ENCODE assay signal across 8 cellular contexts in the genomic region with DNA sequence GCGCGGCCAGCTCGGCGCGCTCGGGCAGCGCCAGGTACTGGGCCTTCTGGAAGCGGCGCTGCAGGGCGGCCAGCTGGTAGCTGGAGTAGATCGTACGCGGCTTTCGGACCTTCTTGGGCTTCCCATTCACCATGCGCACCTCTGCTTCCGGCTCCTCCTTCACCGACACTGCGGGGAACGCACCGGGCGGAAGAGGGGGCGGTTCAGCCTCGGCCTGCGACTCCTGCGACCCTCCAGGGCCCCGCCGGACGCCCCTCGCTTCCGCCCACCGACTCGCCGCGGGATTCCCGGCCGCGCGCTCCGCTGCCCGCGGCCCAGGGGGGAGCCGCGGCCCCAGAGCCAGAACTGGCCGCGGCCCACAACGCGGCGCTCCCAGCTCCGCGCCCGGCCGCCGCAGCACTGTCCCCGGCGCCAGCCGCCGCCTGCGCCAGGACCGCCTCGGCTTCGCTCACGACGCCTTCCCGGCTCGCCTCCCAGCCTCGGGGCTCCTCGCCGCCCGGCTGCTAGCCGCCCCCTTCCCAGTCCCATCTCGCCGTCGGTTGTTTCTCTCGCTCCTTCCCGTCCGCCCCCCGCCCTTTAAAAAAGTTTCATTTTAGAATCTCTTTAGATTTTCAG. TPM values are rescaled to one million over a fixed set of nuclear protein-coding genes. Genes with fewer than 3 reads are reported as not detected.
DNase-seq lines count a peak whose midpoint lies in the region; ATAC-seq and TF ChIP-seq lines count a peak whose summit lies in the region.

No MANE protein-coding gene starts in this region.

- H3K9me3 Mint-ChIP-seq in IgD-negative memory B cell = no peaks in the 10 kb centered on the region
- peaks cover 0 to 6% (median 3%) of the 10 kb centered on the region in 5 experiments for H3K9me3 Mint-ChIP-seq in brain
- H3K9me3 Mint-ChIP-seq in stimulated activated naive CD8-positive, alpha-beta T cell treated with anti-CD3 and anti-CD28 coated beads, Interleukin-15, amount 100 ng/mL, for 72 hours = no peaks in the 10 kb centered on the region

- TF ChIP-seq CTCF in brain (conservative IDR thresholded peaks at IDR 0.05) = no peak

- peaks cover 63% of the 10 kb centered on the region for H3K27me3 Mint-ChIP-seq in IgD-negative memory B cell
- H3K27me3 Mint-ChIP-seq in brain = peaks cover 91% of the 10 kb centered on the region
- H3K27me3 Mint-ChIP-seq in stimulated activated naive CD8-positive, alpha-beta T cell treated with anti-CD3 and anti-CD28 coated beads, Interleukin-15, amount 100 ng/mL, for 72 hours = peaks cover 89% of the 10 kb centered on the region

- H3K27ac Mint-ChIP-seq in IgD-negative memory B cell (peak overlapping the region in 1 of 3 donors; percentile 40), brain (peak overlapping the region in 1 of 5 experiments; percentile 10)
- H3K27ac Mint-ChIP-seq in stimulated activated naive CD8-positive, alpha-beta T cell treated with anti-CD3 and anti-CD28 coated beads, Interleukin-15, amount 100 ng/mL, for 72 hours = no peak overlapping the region

- DNase-seq in AG20443 (ENCODE audit: low spot score) = peak; percentile 67
- peak in 1 of 2 donors; percentile 44 for DNase-seq in left colon
- DNase-seq in stimulated activated naive CD8-positive, alpha-beta T cell treated with anti-CD3 and anti-CD28 coated beads, Interleukin-15, amount 100 ng/mL, for 72 hours = peak in 1 of 2 donors; percentile 39
- DNase-seq in effector CD8-positive, alpha-beta T cell (lab: John Stamatoyannopoulos, UW) = no peak
- DNase-seq in hippocampal formation (lab: John Stamatoyannopoulos, UW) = no peak

- ATAC-seq in left colon = peak; percentile 42
- peak; percentile 45 for ATAC-seq in stimulated activated naive CD8-positive, alpha-beta T cell treated with anti-CD3 and anti-CD28 coated beads, Interleukin-15, amount 100 ng/mL, for 72 hours
- ATAC-seq in GM21528 (IDR thresholded peaks at IDR 0.05; ENCODE audit: low FRiP score, unreplicated experiment) = no peak

- H3K4me3 Mint-ChIP-seq in IgD-negative memory B cell (peak overlapping the region; percentile 71 to 89 (median 80)), brain (peak overlapping the region; percentile 68 to 88 (median 78))
- peak overlapping the region; percentile 69 to 80 for H3K4me3 Mint-ChIP-seq in stimulated activated naive CD8-positive, alpha-beta T cell treated with anti-CD3 and anti-CD28 coated beads, Interleukin-15, amount 100 ng/mL, for 72 hours

- intact Hi-C loops in left colon (cut with DNase I, micrococcal nuclease) = no loop called here

- H3K36me3 Mint-ChIP-seq in IgD-negative memory B cell (no peaks in the 10 kb centered on the region), brain (no peaks in the 10 kb centered on the region)

- H3K4me1 Mint-ChIP-seq in IgD-negative memory B cell (peaks cover 9 to 23% (median 21%) of the 10 kb centered on the region in 3 donors), brain (peaks cover 35% of the 10 kb centered on the region)
- H3K4me1 Mint-ChIP-seq in stimulated activated naive CD8-positive, alpha-beta T cell treated with anti-CD3 and anti-CD28 coated beads, Interleukin-15, amount 100 ng/mL, for 72 hours = peaks cover 39% of the 10 kb centered on the region

RNA-seq across cellular contexts. Expression of gene DLX3, which starts 1.5 kb away (rescaled TPM):
- polyA plus RNA-seq in IgD-negative memory B cell (not detected), brain (ENCODE audit: insufficient read depth, low read depth, low replicate concordance) (not detected)
- not detected for total RNA-seq in left colon

RNA-seq across cellular contexts. Expression of gene DLX4, which starts 24.5 kb away (rescaled TPM):
- polyA plus RNA-seq in IgD-negative memory B cell (not detected), brain (ENCODE audit: insufficient read depth, low read depth, low replicate concordance) (not detected)
- total RNA-seq in left colon = under 1 TPM in 1 of 2 donors, not detected in 1; 0.20 TPM
